In genomic region chr4:98481167-98481566, GRCh38 we compare ENCODE assay signal across 14 cellular contexts.
DNase-seq lines count a peak whose midpoint lies in the region; ATAC-seq and TF ChIP-seq lines count a peak whose summit lies in the region.
"Had no signal": no experiment of that assay in that cellular context is flagged by ENCODE, and none has a peak within 500 bp of the region (broad histone marks: within the 10 kb centered on the region; RNA-seq: fewer than 3 reads in every experiment).

No MANE protein-coding gene starts in this region.

- peak overlapping the region; percentile 89 to 94 for H3K27ac Mint-ChIP-seq in natural killer cell treated with Interleukin-12 subunit alpha and Interleukin-12 subunit beta and Interleukin-15 and Interleukin-18, amount 100 ng/mL, for 72 hours
- H3K27ac Mint-ChIP-seq in natural killer cell: no peak overlapping the region

- H3K27me3 ChIP-seq in aorta (ENCODE audit: control insufficient read depth in 1 of 2, insufficient read depth in 2 of 2, low read length in 1 of 2): no peaks in the 10 kb centered on the region
- no peaks in the 10 kb centered on the region for H3K27me3 ChIP-seq in gastroesophageal sphincter

- no peak for TF ChIP-seq POLR2A in gastroesophageal sphincter (IDR thresholded peaks at IDR 0.05)

- H3K9me3 Mint-ChIP-seq in natural killer cell treated with Interleukin-12 subunit alpha and Interleukin-12 subunit beta and Interleukin-15 and Interleukin-18, amount 100 ng/mL, for 72 hours: no peaks in the 10 kb centered on the region
- H3K9me3 Mint-ChIP-seq in natural killer cell: no peaks in the 10 kb centered on the region
- H3K9me3 Mint-ChIP-seq: activated T-cell treated with anti-CD3 and anti-CD28 coated beads, Interleukin-2, amount 50 U/mL, for 4 hours had no signal

- DNase-seq in natural killer cell treated with Interleukin-12 subunit alpha and Interleukin-12 subunit beta and Interleukin-15 and Interleukin-18, amount 100 ng/mL, for 72 hours (ENCODE audit: low spot score): no peak
- DNase-seq in natural killer cell (no peak), cerebellar cortex (ENCODE audit: low spot score) (peak; percentile 93), midbrain (lab: John Stamatoyannopoulos, UW) (peak; percentile 57), aorta (no peak), dermis blood vessel endothelial cell (no peak), GM19240 (ENCODE audit: insufficient read length, low spot score) (no peak)
- DNase-seq: activated CD4-positive, alpha-beta T cell treated with anti-CD3 and anti-CD28 coated beads for 4 hours; activated T-cell treated with anti-CD3 and anti-CD28 coated beads, Interleukin-2, amount 50 U/mL, for 4 hours; SHP77; T1000 had no signal

- H3K27ac ChIP-seq in aorta (ENCODE audit: low read depth in 1 of 2, low read length in 2 of 2) (no peak overlapping the region), gastroesophageal sphincter (no peak overlapping the region)
- H3K27ac ChIP-seq: coronary artery had no signal

- H3K4me1 ChIP-seq in aorta (ENCODE audit: control insufficient read depth in 1 of 2, insufficient read depth in 2 of 2, low read length in 2 of 2): peaks cover 0 to 4% of the 10 kb centered on the region in 2 donors
- no peaks in the 10 kb centered on the region for H3K4me1 ChIP-seq in gastroesophageal sphincter

- no peaks in the 10 kb centered on the region for H3K27me3 Mint-ChIP-seq in natural killer cell treated with Interleukin-12 subunit alpha and Interleukin-12 subunit beta and Interleukin-15 and Interleukin-18, amount 100 ng/mL, for 72 hours
- H3K27me3 Mint-ChIP-seq in natural killer cell (ENCODE audit: low read depth in 2 of 2): no peaks in the 10 kb centered on the region

- intact Hi-C loops in natural killer cell (cut with micrococcal nuclease): no loop called here
- intact Hi-C loops in aorta (cut with DNase I): no loop called here

- 5 to 10% methylated on average over 3 of the region's 3 CpGs for WGBS in aorta, 2 donors
- WGBS in gastroesophageal sphincter (ENCODE audit: low coverage in 1 of 2), 2 donors: 27 to 37% methylated on average over 2 of the region's 3 CpGs

- no peak overlapping the region for H3K4me3 ChIP-seq in aorta (ENCODE audit: low read length in 2 of 2)
- no peak overlapping the region for H3K4me3 ChIP-seq in gastroesophageal sphincter
- H3K4me3 ChIP-seq: coronary artery had no signal

- TF ChIP-seq CTCF in natural killer cell (IDR thresholded peaks at IDR 0.05): no peak
- no peak for TF ChIP-seq CTCF in gastroesophageal sphincter (IDR thresholded peaks at IDR 0.05)

- H3K4me1 Mint-ChIP-seq in natural killer cell treated with Interleukin-12 subunit alpha and Interleukin-12 subunit beta and Interleukin-15 and Interleukin-18, amount 100 ng/mL, for 72 hours (ENCODE audit: low read depth in 2 of 2): peaks cover 40 to 48% of the 10 kb centered on the region in 2 donors
- peaks cover 5 to 8% of the 10 kb centered on the region in 2 donors for H3K4me1 Mint-ChIP-seq in natural killer cell

- TF ChIP-seq EP300 in gastroesophageal sphincter (IDR thresholded peaks at IDR 0.05): no peak

- peak overlapping the region; percentile 5 for H3K4me3 Mint-ChIP-seq in natural killer cell treated with Interleukin-12 subunit alpha and Interleukin-12 subunit beta and Interleukin-15 and Interleukin-18, amount 100 ng/mL, for 72 hours
- H3K4me3 Mint-ChIP-seq in natural killer cell: no peak overlapping the region
- H3K4me3 Mint-ChIP-seq: activated T-cell treated with anti-CD3 and anti-CD28 coated beads, Interleukin-2, amount 50 U/mL, for 4 hours had no signal

- H3K9me3 ChIP-seq in aorta (ENCODE audit: control insufficient read depth, low read length) (no peaks in the 10 kb centered on the region), gastroesophageal sphincter (no peaks in the 10 kb centered on the region)

- no peaks in the 10 kb centered on the region for H3K36me3 ChIP-seq in aorta (ENCODE audit: control insufficient read depth in 1 of 2, insufficient read depth in 2 of 2, low read length in 1 of 2)
- peaks cover 0 to 15% of the 10 kb centered on the region in 2 donors for H3K36me3 ChIP-seq in gastroesophageal sphincter

- ATAC-seq in natural killer cell treated with Interleukin-12 subunit alpha and Interleukin-12 subunit beta and Interleukin-15 and Interleukin-18, amount 100 ng/mL, for 72 hours: no peak
- no peak for ATAC-seq in natural killer cell
- peak; percentile 46 for ATAC-seq in aorta (ENCODE audit: low FRiP score)
- ATAC-seq in gastroesophageal sphincter: no peak
- ATAC-seq: activated T-cell treated with anti-CD3 and anti-CD28 coated beads, Interleukin-2, amount 50 U/mL, for 4 hours; sciatic nerve had no signal

- peaks cover 10% of the 10 kb centered on the region for H3K36me3 Mint-ChIP-seq in natural killer cell treated with Interleukin-12 subunit alpha and Interleukin-12 subunit beta and Interleukin-15 and Interleukin-18, amount 100 ng/mL, for 72 hours
- H3K36me3 Mint-ChIP-seq in natural killer cell: no peaks in the 10 kb centered on the region

Comparison
In these comparisons a context has a peak if more than half of its experiments do, and no peak if none do; other contexts are left out.
1. H3K27ac Mint-ChIP-seq: peak in natural killer cell treated with Interleukin-12 subunit alpha and Interleukin-12 subunit beta and Interleukin-15 and Interleukin-18, amount 100 ng/mL, for 72 hours (2 of 2); none in natural killer cell (0 of 2).
2. DNase-seq: peak in cerebellar cortex (single experiment) and midbrain (single experiment); none in natural killer cell treated with Interleukin-12 subunit alpha and Interleukin-12 subunit beta and Interleukin-15 and Interleukin-18, amount 100 ng/mL, for 72 hours (single experiment), natural killer cell (single experiment), aorta (0 of 2), dermis blood vessel endothelial cell (single experiment) and GM19240 (single experiment).